Comparison of ENCODE assay signal across 1 cellular context in genomic region chr1:233327938-233328660, GRCh38.
TF ChIP-seq lines count a peak whose summit lies in the region.

No MANE protein-coding gene starts in this region.

TF ChIP-seq in WTC11, 78 proteins besides CTCF, POLR2A, EP300 and RAD21 (continued from another document):
- TF ChIP-seq, protein P1, sequence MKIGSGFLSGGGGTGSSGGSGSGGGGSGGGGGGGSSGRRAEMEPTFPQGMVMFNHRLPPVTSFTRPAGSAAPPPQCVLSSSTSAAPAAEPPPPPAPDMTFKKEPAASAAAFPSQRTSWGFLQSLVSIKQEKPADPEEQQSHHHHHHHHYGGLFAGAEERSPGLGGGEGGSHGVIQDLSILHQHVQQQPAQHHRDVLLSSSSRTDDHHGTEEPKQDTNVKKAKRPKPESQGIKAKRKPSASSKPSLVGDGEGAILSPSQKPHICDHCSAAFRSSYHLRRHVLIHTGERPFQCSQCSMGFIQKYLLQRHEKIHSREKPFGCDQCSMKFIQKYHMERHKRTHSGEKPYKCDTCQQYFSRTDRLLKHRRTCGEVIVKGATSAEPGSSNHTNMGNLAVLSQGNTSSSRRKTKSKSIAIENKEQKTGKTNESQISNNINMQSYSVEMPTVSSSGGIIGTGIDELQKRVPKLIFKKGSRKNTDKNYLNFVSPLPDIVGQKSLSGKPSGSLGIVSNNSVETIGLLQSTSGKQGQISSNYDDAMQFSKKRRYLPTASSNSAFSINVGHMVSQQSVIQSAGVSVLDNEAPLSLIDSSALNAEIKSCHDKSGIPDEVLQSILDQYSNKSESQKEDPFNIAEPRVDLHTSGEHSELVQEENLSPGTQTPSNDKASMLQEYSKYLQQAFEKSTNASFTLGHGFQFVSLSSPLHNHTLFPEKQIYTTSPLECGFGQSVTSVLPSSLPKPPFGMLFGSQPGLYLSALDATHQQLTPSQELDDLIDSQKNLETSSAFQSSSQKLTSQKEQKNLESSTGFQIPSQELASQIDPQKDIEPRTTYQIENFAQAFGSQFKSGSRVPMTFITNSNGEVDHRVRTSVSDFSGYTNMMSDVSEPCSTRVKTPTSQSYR (CRISPR knock-in tag; IDR thresholded peaks at IDR 0.05), result no peak
- TF ChIP-seq, protein P2, sequence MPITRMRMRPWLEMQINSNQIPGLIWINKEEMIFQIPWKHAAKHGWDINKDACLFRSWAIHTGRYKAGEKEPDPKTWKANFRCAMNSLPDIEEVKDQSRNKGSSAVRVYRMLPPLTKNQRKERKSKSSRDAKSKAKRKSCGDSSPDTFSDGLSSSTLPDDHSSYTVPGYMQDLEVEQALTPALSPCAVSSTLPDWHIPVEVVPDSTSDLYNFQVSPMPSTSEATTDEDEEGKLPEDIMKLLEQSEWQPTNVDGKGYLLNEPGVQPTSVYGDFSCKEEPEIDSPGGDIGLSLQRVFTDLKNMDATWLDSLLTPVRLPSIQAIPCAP (CRISPR knock-in tag; IDR thresholded peaks at IDR 0.05), result peak; percentile 67; the same call in 1 of the 2 replicates
- TF ChIP-seq ZNF232 (CRISPR knock-in tag; IDR thresholded peaks at IDR 0.05) (peak; percentile 35; the same call in 1 of the 2 replicates), STAT6 (CRISPR knock-in tag; conservative IDR thresholded peaks at IDR 0.05; ENCODE audit: low read depth) (peak; percentile 89; the same call in 1 of the 2 replicates), JAZF1 (CRISPR knock-in tag; IDR thresholded peaks at IDR 0.05) (no peak), FOXJ3 (CRISPR knock-in tag; IDR thresholded peaks at IDR 0.05; ENCODE audit: borderline replicate concordance) (no peak), HMGA2 (CRISPR knock-in tag; IDR thresholded peaks at IDR 0.05) (no peak), SOX15 (CRISPR knock-in tag; IDR thresholded peaks at IDR 0.05) (no peak), OVOL2 (CRISPR knock-in tag; IDR thresholded peaks at IDR 0.05; ENCODE audit: borderline replicate concordance) (no peak), PRRX2 (CRISPR knock-in tag; IDR thresholded peaks at IDR 0.05) (no peak), ESRRA (CRISPR knock-in tag; IDR thresholded peaks at IDR 0.05; ENCODE audit: borderline replicate concordance) (peak; percentile 54; the same call in 1 of the 2 replicates), MLX (CRISPR knock-in tag; IDR thresholded peaks at IDR 0.05) (no peak), AFF4 (CRISPR knock-in tag; IDR thresholded peaks at IDR 0.05; ENCODE audit: borderline replicate concordance) (no peak), ZNF425 (CRISPR knock-in tag; conservative IDR thresholded peaks at IDR 0.05) (no peak), NR2C2 (CRISPR knock-in tag; IDR thresholded peaks at IDR 0.05) (0 out of 2 replicates have a peak, but pooled peaks have one; percentile 8), FOXP1 (CRISPR knock-in tag; IDR thresholded peaks at IDR 0.05; ENCODE audit: borderline replicate concordance) (peak; percentile 93), ZNF423 (CRISPR knock-in tag; IDR thresholded peaks at IDR 0.05) (no peak), FOXK1 (CRISPR knock-in tag; IDR thresholded peaks at IDR 0.05) (peak; percentile 74; the same call in 1 of the 2 replicates), JUN (CRISPR knock-in tag; IDR thresholded peaks at IDR 0.05) (no peak), GRHL2 (CRISPR knock-in tag; IDR thresholded peaks at IDR 0.05; ENCODE audit: insufficient replicate concordance, severe bottlenecking) (no peak), RELA (CRISPR knock-in tag; IDR thresholded peaks at IDR 0.05; ENCODE audit: borderline replicate concordance) (peak; percentile 77), ZNF263 (CRISPR knock-in tag; IDR thresholded peaks at IDR 0.05; ENCODE audit: low read depth) (peak; percentile 24; the same call in 1 of the 2 replicates), NFYB (CRISPR knock-in tag; conservative IDR thresholded peaks at IDR 0.05; ENCODE audit: low read depth) (no peak), KAT7 (CRISPR knock-in tag; IDR thresholded peaks at IDR 0.05; ENCODE audit: borderline replicate concordance) (no peak; the same call in 1 of the 2 replicates), CBFB (CRISPR knock-in tag; IDR thresholded peaks at IDR 0.05; ENCODE audit: low read depth) (peak; percentile 83; the same call in 1 of the 2 replicates), GABPB1 (CRISPR knock-in tag; IDR thresholded peaks at IDR 0.05) (no peak), TEAD4 (CRISPR knock-in tag; IDR thresholded peaks at IDR 0.05) (no peak; the same call in 1 of the 2 replicates), ZNF317 (CRISPR knock-in tag; IDR thresholded peaks at IDR 0.05; ENCODE audit: borderline replicate concordance, low read depth) (no peak), SMAD4 (CRISPR knock-in tag; IDR thresholded peaks at IDR 0.05) (no peak), ELF4 (CRISPR knock-in tag; IDR thresholded peaks at IDR 0.05; ENCODE audit: low read depth) (0 out of 2 replicates have a peak, but pooled peaks have one; percentile 59), ZNF416 (CRISPR knock-in tag; IDR thresholded peaks at IDR 0.05) (no peak)
- TF ChIP-seq, protein P3, sequence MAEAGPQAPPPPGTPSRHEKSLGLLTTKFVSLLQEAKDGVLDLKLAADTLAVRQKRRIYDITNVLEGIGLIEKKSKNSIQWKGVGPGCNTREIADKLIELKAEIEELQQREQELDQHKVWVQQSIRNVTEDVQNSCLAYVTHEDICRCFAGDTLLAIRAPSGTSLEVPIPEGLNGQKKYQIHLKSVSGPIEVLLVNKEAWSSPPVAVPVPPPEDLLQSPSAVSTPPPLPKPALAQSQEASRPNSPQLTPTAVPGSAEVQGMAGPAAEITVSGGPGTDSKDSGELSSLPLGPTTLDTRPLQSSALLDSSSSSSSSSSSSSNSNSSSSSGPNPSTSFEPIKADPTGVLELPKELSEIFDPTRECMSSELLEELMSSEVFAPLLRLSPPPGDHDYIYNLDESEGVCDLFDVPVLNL (CRISPR knock-in tag; IDR thresholded peaks at IDR 0.05; ENCODE audit: borderline replicate concordance, low read depth), result peak; percentile 39; the same call in 1 of the 2 replicates
- TF ChIP-seq, protein P4, sequence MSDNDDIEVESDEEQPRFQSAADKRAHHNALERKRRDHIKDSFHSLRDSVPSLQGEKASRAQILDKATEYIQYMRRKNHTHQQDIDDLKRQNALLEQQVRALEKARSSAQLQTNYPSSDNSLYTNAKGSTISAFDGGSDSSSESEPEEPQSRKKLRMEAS (CRISPR knock-in tag; IDR thresholded peaks at IDR 0.05), result peak; percentile 52; the same call in 1 of the 2 replicates
- TF ChIP-seq, protein P5, sequence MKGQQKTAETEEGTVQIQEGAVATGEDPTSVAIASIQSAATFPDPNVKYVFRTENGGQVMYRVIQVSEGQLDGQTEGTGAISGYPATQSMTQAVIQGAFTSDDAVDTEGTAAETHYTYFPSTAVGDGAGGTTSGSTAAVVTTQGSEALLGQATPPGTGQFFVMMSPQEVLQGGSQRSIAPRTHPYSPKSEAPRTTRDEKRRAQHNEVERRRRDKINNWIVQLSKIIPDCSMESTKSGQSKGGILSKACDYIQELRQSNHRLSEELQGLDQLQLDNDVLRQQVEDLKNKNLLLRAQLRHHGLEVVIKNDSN (CRISPR knock-in tag; IDR thresholded peaks at IDR 0.05), result peak; percentile 52; the same call in 1 of the 2 replicates
- TF ChIP-seq, protein P6, sequence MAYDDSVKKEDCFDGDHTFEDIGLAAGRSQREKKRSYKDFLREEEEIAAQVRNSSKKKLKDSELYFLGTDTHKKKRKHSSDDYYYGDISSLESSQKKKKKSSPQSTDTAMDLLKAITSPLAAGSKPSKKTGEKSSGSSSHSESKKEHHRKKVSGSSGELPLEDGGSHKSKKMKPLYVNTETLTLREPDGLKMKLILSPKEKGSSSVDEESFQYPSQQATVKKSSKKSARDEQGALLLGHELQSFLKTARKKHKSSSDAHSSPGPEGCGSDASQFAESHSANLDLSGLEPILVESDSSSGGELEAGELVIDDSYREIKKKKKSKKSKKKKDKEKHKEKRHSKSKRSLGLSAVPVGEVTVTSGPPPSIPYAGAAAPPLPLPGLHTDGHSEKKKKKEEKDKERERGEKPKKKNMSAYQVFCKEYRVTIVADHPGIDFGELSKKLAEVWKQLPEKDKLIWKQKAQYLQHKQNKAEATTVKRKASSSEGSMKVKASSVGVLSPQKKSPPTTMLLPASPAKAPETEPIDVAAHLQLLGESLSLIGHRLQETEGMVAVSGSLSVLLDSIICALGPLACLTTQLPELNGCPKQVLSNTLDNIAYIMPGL (CRISPR knock-in tag; IDR thresholded peaks at IDR 0.05), result peak; percentile 87; the same call in 1 of the 2 replicates
- TF ChIP-seq, protein P7, sequence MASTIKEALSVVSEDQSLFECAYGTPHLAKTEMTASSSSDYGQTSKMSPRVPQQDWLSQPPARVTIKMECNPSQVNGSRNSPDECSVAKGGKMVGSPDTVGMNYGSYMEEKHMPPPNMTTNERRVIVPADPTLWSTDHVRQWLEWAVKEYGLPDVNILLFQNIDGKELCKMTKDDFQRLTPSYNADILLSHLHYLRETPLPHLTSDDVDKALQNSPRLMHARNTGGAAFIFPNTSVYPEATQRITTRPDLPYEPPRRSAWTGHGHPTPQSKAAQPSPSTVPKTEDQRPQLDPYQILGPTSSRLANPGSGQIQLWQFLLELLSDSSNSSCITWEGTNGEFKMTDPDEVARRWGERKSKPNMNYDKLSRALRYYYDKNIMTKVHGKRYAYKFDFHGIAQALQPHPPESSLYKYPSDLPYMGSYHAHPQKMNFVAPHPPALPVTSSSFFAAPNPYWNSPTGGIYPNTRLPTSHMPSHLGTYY (CRISPR knock-in tag; IDR thresholded peaks at IDR 0.05), result no peak
- TF ChIP-seq, protein P8, sequence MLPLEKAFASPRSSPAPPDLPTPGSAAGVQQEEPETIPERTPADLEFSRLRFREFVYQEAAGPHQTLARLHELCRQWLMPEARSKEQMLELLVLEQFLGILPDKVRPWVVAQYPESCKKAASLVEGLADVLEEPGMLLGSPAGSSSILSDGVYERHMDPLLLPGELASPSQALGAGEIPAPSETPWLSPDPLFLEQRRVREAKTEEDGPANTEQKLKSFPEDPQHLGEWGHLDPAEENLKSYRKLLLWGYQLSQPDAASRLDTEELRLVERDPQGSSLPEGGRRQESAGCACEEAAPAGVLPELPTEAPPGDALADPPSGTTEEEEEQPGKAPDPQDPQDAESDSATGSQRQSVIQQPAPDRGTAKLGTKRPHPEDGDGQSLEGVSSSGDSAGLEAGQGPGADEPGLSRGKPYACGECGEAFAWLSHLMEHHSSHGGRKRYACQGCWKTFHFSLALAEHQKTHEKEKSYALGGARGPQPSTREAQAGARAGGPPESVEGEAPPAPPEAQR (CRISPR knock-in tag; IDR thresholded peaks at IDR 0.05), result no peak
TF ChIP-seq in WTC11: peak in this region for 33.
